18 cellular contexts compared by ENCODE assay signal in genomic region chr4:190015538-190016368, GRCh38. TPM values are rescaled to one million over a fixed set of nuclear protein-coding genes. Genes with fewer than 3 reads are reported as not detected.
DNase-seq lines count a peak whose midpoint lies in the region; ATAC-seq lines count a peak whose summit lies in the region.
"Had no signal": no experiment of that assay in that cellular context is flagged by ENCODE, and none has a peak within 500 bp of the region (broad histone marks: within the 10 kb centered on the region; RNA-seq: fewer than 3 reads in every experiment).

No MANE protein-coding gene starts in this region.

- WGBS in iPS DF 6.9 (ENCODE audit: insufficient coverage, insufficient read length): no CpG with 5 or more reads among the region's 43 CpGs

- no peak for ATAC-seq in activated T-cell treated with anti-CD3 and anti-CD28 coated beads, Interleukin-2, amount 50 U/mL, for 4 hours
- no peak for ATAC-seq in T-helper 17 cell
- no peak for ATAC-seq in stimulated activated effector memory CD8-positive, alpha-beta T cell treated with anti-CD3 and anti-CD28 coated beads, Interleukin-12 subunit alpha, Interleukin-12 subunit beta, amount 100 ng/mL, for 72 hours
- ATAC-seq in HG03135 (IDR thresholded peaks at IDR 0.05; ENCODE audit: unreplicated experiment): no peak
- ATAC-seq in GM19395 (IDR thresholded peaks at IDR 0.05; ENCODE audit: unreplicated experiment): no peak

- DNase-seq in activated T-cell treated with anti-CD3 and anti-CD28 coated beads, Interleukin-2, amount 50 U/mL, for 4 hours: no peak
- no peak for DNase-seq in activated T-cell treated with anti-CD3 and anti-CD28 coated beads, Interleukin-2, amount 50 U/mL, for 24 hours
- DNase-seq in T-helper 17 cell (no peak), iPS DF 6.9 (ENCODE audit: low read depth, low spot score) (no peak), AG08395 (ENCODE audit: low spot score) (no peak)
- no peak for DNase-seq in stimulated activated effector memory CD8-positive, alpha-beta T cell treated with anti-CD3 and anti-CD28 coated beads, Interleukin-12 subunit alpha, Interleukin-12 subunit beta, amount 100 ng/mL, for 72 hours (ENCODE audit: low spot score in 2 of 2)
- DNase-seq: activated CD4-positive, alpha-beta T cell treated with anti-CD3 and anti-CD28 coated beads, Interleukin-2, amount 50 U/mL, for 4 hours; adrenal gland; DMS79; left cardiac atrium; MV-4-11; PC-9; transverse colon had no signal

- H3K4me1 ChIP-seq in iPS DF 6.9 (ENCODE audit: control insufficient read depth, insufficient read depth, low read length): peaks cover 1% of the 10 kb centered on the region; the same call in 1 of the 2 replicates
- H3K4me1 ChIP-seq: adrenal gland had no signal

- H3K4me3 Mint-ChIP-seq in activated T-cell treated with anti-CD3 and anti-CD28 coated beads, Interleukin-2, amount 50 U/mL, for 4 hours: peak overlapping the region; percentile 6
- no peak overlapping the region for H3K4me3 Mint-ChIP-seq in activated T-cell treated with anti-CD3 and anti-CD28 coated beads, Interleukin-2, amount 50 U/mL, for 24 hours
- H3K4me3 Mint-ChIP-seq in T-helper 17 cell: peak overlapping the region; percentile 68
- peak overlapping the region; percentile 38 for H3K4me3 Mint-ChIP-seq in stimulated activated effector memory CD8-positive, alpha-beta T cell treated with anti-CD3 and anti-CD28 coated beads, Interleukin-12 subunit alpha, Interleukin-12 subunit beta, amount 100 ng/mL, for 72 hours
- H3K4me3 Mint-ChIP-seq: dendritic cell treated with granulocyte-macrophage colony-stimulating factor and Interleukin-4, amounts not matched to agents 40 ng/mL and 50 ng/mL, for 4 days had no signal

- no peaks in the 10 kb centered on the region for H3K9me3 ChIP-seq in T-helper 17 cell (ENCODE audit: control insufficient read depth, low read length, poor library complexity, severe bottlenecking)
- peaks cover 4% of the 10 kb centered on the region for H3K9me3 ChIP-seq in iPS DF 6.9 (ENCODE audit: control insufficient read depth, insufficient read depth, low read length)
- H3K9me3 ChIP-seq: adrenal gland, transverse colon had no signal

- H3K4me3 ChIP-seq in iPS DF 6.9 (ENCODE audit: low read length): peak overlapping the region; percentile 50; the same call in 1 of the 2 replicates
- H3K4me3 ChIP-seq: PC-9 had no signal

- H3K36me3 ChIP-seq in iPS DF 6.9 (ENCODE audit: control insufficient read depth, insufficient read depth, low read length): no peaks in the 10 kb centered on the region
- H3K36me3 ChIP-seq: adrenal gland, transverse colon had no signal

- no peaks in the 10 kb centered on the region for H3K9me3 Mint-ChIP-seq in activated T-cell treated with anti-CD3 and anti-CD28 coated beads, Interleukin-2, amount 50 U/mL, for 4 hours
- peaks cover 2% of the 10 kb centered on the region for H3K9me3 Mint-ChIP-seq in activated T-cell treated with anti-CD3 and anti-CD28 coated beads, Interleukin-2, amount 50 U/mL, for 24 hours
- no peaks in the 10 kb centered on the region for H3K9me3 Mint-ChIP-seq in stimulated activated effector memory CD8-positive, alpha-beta T cell treated with anti-CD3 and anti-CD28 coated beads, Interleukin-12 subunit alpha, Interleukin-12 subunit beta, amount 100 ng/mL, for 72 hours
- H3K9me3 Mint-ChIP-seq: dendritic cell treated with granulocyte-macrophage colony-stimulating factor and Interleukin-4, amounts not matched to agents 40 ng/mL and 50 ng/mL, for 4 days had no signal

- H3K36me3 Mint-ChIP-seq in activated T-cell treated with anti-CD3 and anti-CD28 coated beads, Interleukin-2, amount 50 U/mL, for 4 hours (ENCODE audit: insufficient read depth): no peaks in the 10 kb centered on the region
- H3K36me3 Mint-ChIP-seq in activated T-cell treated with anti-CD3 and anti-CD28 coated beads, Interleukin-2, amount 50 U/mL, for 24 hours (ENCODE audit: low read depth): no peaks in the 10 kb centered on the region
- H3K36me3 Mint-ChIP-seq in T-helper 17 cell (ENCODE audit: low read depth): peaks cover 17% of the 10 kb centered on the region
- H3K36me3 Mint-ChIP-seq in stimulated activated effector memory CD8-positive, alpha-beta T cell treated with anti-CD3 and anti-CD28 coated beads, Interleukin-12 subunit alpha, Interleukin-12 subunit beta, amount 100 ng/mL, for 72 hours: peaks cover 19% of the 10 kb centered on the region

- peaks cover 21% of the 10 kb centered on the region for H3K4me1 Mint-ChIP-seq in activated T-cell treated with anti-CD3 and anti-CD28 coated beads, Interleukin-2, amount 50 U/mL, for 4 hours (ENCODE audit: low read depth)
- peaks cover 28% of the 10 kb centered on the region for H3K4me1 Mint-ChIP-seq in activated T-cell treated with anti-CD3 and anti-CD28 coated beads, Interleukin-2, amount 50 U/mL, for 24 hours (ENCODE audit: low read depth)
- H3K4me1 Mint-ChIP-seq in T-helper 17 cell: peaks cover 32% of the 10 kb centered on the region
- peaks cover 37% of the 10 kb centered on the region for H3K4me1 Mint-ChIP-seq in stimulated activated effector memory CD8-positive, alpha-beta T cell treated with anti-CD3 and anti-CD28 coated beads, Interleukin-12 subunit alpha, Interleukin-12 subunit beta, amount 100 ng/mL, for 72 hours

- peaks cover 50% of the 10 kb centered on the region for H3K27me3 ChIP-seq in iPS DF 6.9 (ENCODE audit: control insufficient read depth, insufficient read depth, low read length)

- H3K27ac ChIP-seq in iPS DF 6.9 (ENCODE audit: low read length): no peak overlapping the region
- H3K27ac ChIP-seq: adrenal gland, PC-9, skin epidermis, transverse colon had no signal

- H3K27me3 Mint-ChIP-seq in activated T-cell treated with anti-CD3 and anti-CD28 coated beads, Interleukin-2, amount 50 U/mL, for 4 hours (ENCODE audit: low read depth): peaks cover 79% of the 10 kb centered on the region
- H3K27me3 Mint-ChIP-seq in activated T-cell treated with anti-CD3 and anti-CD28 coated beads, Interleukin-2, amount 50 U/mL, for 24 hours: peaks cover 88% of the 10 kb centered on the region
- peaks cover 80% of the 10 kb centered on the region for H3K27me3 Mint-ChIP-seq in T-helper 17 cell

- no peak overlapping the region for H3K27ac Mint-ChIP-seq in activated T-cell treated with anti-CD3 and anti-CD28 coated beads, Interleukin-2, amount 50 U/mL, for 24 hours
- peak overlapping the region; percentile 27 for H3K27ac Mint-ChIP-seq in T-helper 17 cell
- no peak overlapping the region for H3K27ac Mint-ChIP-seq in stimulated activated effector memory CD8-positive, alpha-beta T cell treated with anti-CD3 and anti-CD28 coated beads, Interleukin-12 subunit alpha, Interleukin-12 subunit beta, amount 100 ng/mL, for 72 hours
- H3K27ac Mint-ChIP-seq: dendritic cell treated with granulocyte-macrophage colony-stimulating factor and Interleukin-4, amounts not matched to agents 40 ng/mL and 50 ng/mL, for 4 days had no signal

RNA-seq across cellular contexts. Expression of gene FRG2, which starts 11.3 kb away (rescaled TPM):
- total RNA-seq in activated T-cell treated with anti-CD3 and anti-CD28 coated beads, Interleukin-2, amount 50 U/mL, for 4 hours: not detected
- total RNA-seq in T-helper 17 cell: not detected
- total RNA-seq: adrenal gland; left cardiac atrium; PC-9; T-helper 1 cell treated with Interleukin-12 subunit alpha and Interleukin-12 subunit beta and Interleukin-4 antibody, amounts not matched to agents 30 ng/mL and 1 ng/mL, for 36 hours; transverse colon had no signal

RNA-seq across cellular contexts. Expression of gene DBET, which starts 48.5 kb away (rescaled TPM):
- under 1 TPM in 1 of 3 donors, not detected in 2; 0.08 TPM for total RNA-seq in activated T-cell treated with anti-CD3 and anti-CD28 coated beads, Interleukin-2, amount 50 U/mL, for 4 hours
- not detected for total RNA-seq in T-helper 17 cell
- total RNA-seq: adrenal gland; left cardiac atrium; PC-9; T-helper 1 cell treated with Interleukin-12 subunit alpha and Interleukin-12 subunit beta and Interleukin-4 antibody, amounts not matched to agents 30 ng/mL and 1 ng/mL, for 36 hours; transverse colon had no signal
